Comparison of ENCODE assay signal across 16 cellular contexts in genomic region chr12:52232233-52232915, GRCh38. TPM values are rescaled to one million over a fixed set of nuclear protein-coding genes. Genes with fewer than 3 reads are reported as not detected.
A peak's percentile ranks its signal among the peaks of the same experiment; 100 is the strongest.
DNase-seq lines count a peak whose midpoint lies in the region; ATAC-seq, FAIRE-seq and TF ChIP-seq lines count a peak whose summit lies in the region.
"Had no signal": no experiment of that assay in that cellular context is flagged by ENCODE, and none has a peak within 500 bp of the region (broad histone marks: within the 10 kb centered on the region; RNA-seq: fewer than 3 reads in every experiment).

No MANE protein-coding gene starts in this region.

- H3K9me3 Mint-ChIP-seq in HFFc6 (no peaks in the 10 kb centered on the region), chondrocyte (ENCODE audit: low read depth) (no peaks in the 10 kb centered on the region)
- H3K9me3 Mint-ChIP-seq: activated T-cell treated with anti-CD3 and anti-CD28 coated beads, Interleukin-2, amount 50 U/mL, for 24 hours had no signal

- H3K27ac ChIP-seq in kidney (ENCODE audit: low read depth in 2 of 2, low read length in 2 of 2) (peak overlapping the region; percentile 63 to 75), suprapubic skin (peak overlapping the region; percentile 57)
- H3K27ac ChIP-seq: right lobe of liver, uterus had no signal

- peaks cover 5 to 19% of the 10 kb centered on the region in 2 donors for H3K4me1 ChIP-seq in kidney (ENCODE audit: control insufficient read depth in 1 of 2, insufficient read depth in 1 of 2, low read depth in 1 of 2, low read length in 2 of 2)
- peaks cover 40% of the 10 kb centered on the region for H3K4me1 ChIP-seq in suprapubic skin
- H3K4me1 ChIP-seq: uterus had no signal

- no peaks in the 10 kb centered on the region for H3K36me3 Mint-ChIP-seq in HFFc6 (ENCODE audit: low read depth)
- no peaks in the 10 kb centered on the region for H3K36me3 Mint-ChIP-seq in chondrocyte (ENCODE audit: low read depth)
- H3K36me3 Mint-ChIP-seq: memory B cell had no signal

- H3K9me3 ChIP-seq in kidney (ENCODE audit: control insufficient read depth in 1 of 2, low read length in 2 of 2) = no peaks in the 10 kb centered on the region
- no peaks in the 10 kb centered on the region for H3K9me3 ChIP-seq in suprapubic skin
- H3K9me3 ChIP-seq: right lobe of liver, uterus had no signal

- H3K27me3 ChIP-seq in suprapubic skin = peaks cover 28% of the 10 kb centered on the region
- H3K27me3 ChIP-seq: right lobe of liver had no signal

- TF ChIP-seq CTCF in HFFc6 (IDR thresholded peaks at IDR 0.05) (no peak), chondrocyte (IDR thresholded peaks at IDR 0.05) (no peak), kidney (IDR thresholded peaks at IDR 0.05; ENCODE audit: borderline replicate concordance, extremely low read depth, insufficient read depth) (no peak), suprapubic skin (IDR thresholded peaks at IDR 0.05) (no peak)

- peak overlapping the region; percentile 72 for H3K4me3 Mint-ChIP-seq in HFFc6
- H3K4me3 Mint-ChIP-seq in chondrocyte (ENCODE audit: unreplicated experiment) = peak overlapping the region; percentile 76
- H3K4me3 Mint-ChIP-seq: activated T-cell treated with anti-CD3 and anti-CD28 coated beads, Interleukin-2, amount 50 U/mL, for 24 hours; memory B cell had no signal

- peak overlapping the region in 1 of 2 donors; percentile 22 for H3K9ac ChIP-seq in kidney (ENCODE audit: low read length in 2 of 2)

- no peak for TF ChIP-seq POLR2A in suprapubic skin (IDR thresholded peaks at IDR 0.05)

- intact Hi-C loops in kidney (cut with DNase I) (no loop called here), head of caudate nucleus (cut with DNase I) (no loop called here)

- no peaks in the 10 kb centered on the region for H3K36me3 ChIP-seq in kidney (ENCODE audit: control insufficient read depth in 1 of 2, insufficient read depth in 2 of 2, low read length in 2 of 2)
- H3K36me3 ChIP-seq in suprapubic skin = no peaks in the 10 kb centered on the region
- H3K36me3 ChIP-seq: right lobe of liver, uterus had no signal

- H3K27ac Mint-ChIP-seq in HFFc6 (peak overlapping the region; percentile 97), chondrocyte (ENCODE audit: unreplicated experiment) (peak overlapping the region; percentile 63)
- H3K27ac Mint-ChIP-seq: activated T-cell treated with anti-CD3 and anti-CD28 coated beads, Interleukin-2, amount 50 U/mL, for 24 hours; memory B cell had no signal

- no peak for FAIRE-seq in kidney (lab: Jason Lieb, UNC)

- ATAC-seq in GM18870 (IDR thresholded peaks at IDR 0.05; ENCODE audit: unreplicated experiment) = no peak

- H3K4me3 ChIP-seq in kidney (ENCODE audit: low read length in 2 of 2) = peak overlapping the region; percentile 14 to 34
- H3K4me3 ChIP-seq in suprapubic skin = peak overlapping the region; percentile 38
- H3K4me3 ChIP-seq: right lobe of liver, uterus had no signal

- 56% methylated on average over 17 of the region's 17 CpGs for WGBS in suprapubic skin

- H3K4me1 Mint-ChIP-seq in HFFc6 (ENCODE audit: low read depth) (peaks cover 69% of the 10 kb centered on the region), chondrocyte (ENCODE audit: low read depth) (peaks cover 71% of the 10 kb centered on the region)

- no peak for TF ChIP-seq EP300 in suprapubic skin (IDR thresholded peaks at IDR 0.05)

- H3K27me3 Mint-ChIP-seq in HFFc6 (ENCODE audit: insufficient read depth) (peaks cover 3% of the 10 kb centered on the region), chondrocyte (ENCODE audit: low read depth) (no peaks in the 10 kb centered on the region)

- DNase-seq in HFFc6 = no peak
- DNase-seq in chondrocyte (ENCODE audit: low spot score) = peak; percentile 61
- DNase-seq in kidney = peak; percentile 72
- DNase-seq in suprapubic skin (ENCODE audit: low spot score in 2 of 2) = peak in 1 of 2 donors; percentile 50
- no peak for DNase-seq in UCSD-AML1 (lab: John Stamatoyannopoulos, UW; ENCODE audit: unreplicated experiment)
- DNase-seq in SKM-1 treated with dmso at 0.1 percent for 144 hours (lab: John Stamatoyannopoulos, UW; ENCODE audit: unreplicated experiment) = no peak
- DNase-seq in head of caudate nucleus = no peak
- DNase-seq: activated T-cell treated with anti-CD3 and anti-CD28 coated beads, Interleukin-2, amount 50 U/mL, for 24 hours; DMS153; foreskin fibroblast; NCI-H1436; OCI-M1; right lobe of liver; uterus had no signal

RNA-seq across cellular contexts. Expression of gene KRT7, which starts 0.7 kb away (rescaled TPM):
- total RNA-seq in HFFc6 (2021; fragmentation: NEBNext Ultra II Directional; extraction: Animal tissue kit (Norgen Biotek cat#: 25700)) = 100 to 1,000 TPM in 2 of 6 experiments, 10 to 100 TPM in 4; 62.7 to 379 (median 67.5) TPM
- total RNA-seq in chondrocyte (187 to 277 TPM (median 266 TPM) in 3 replicates), kidney (1,490 TPM), suprapubic skin (100 to 1,000 TPM in 3 of 4 donors, 10 to 100 TPM in 1; 95.8 to 176 (median 123) TPM)
- polyA plus RNA-seq in kidney (ENCODE audit: insufficient read depth, low read depth, low replicate concordance) = 173 TPM

RNA-seq across cellular contexts. Expression of gene KRT80, which starts 40.6 kb away (rescaled TPM):
- total RNA-seq in HFFc6 (2021; fragmentation: NEBNext Ultra II Directional; extraction: Animal tissue kit (Norgen Biotek cat#: 25700)) = 1 to 10 TPM; 2.3 to 3.7 (median 2.8) TPM
- total RNA-seq in chondrocyte (10.7 to 17.0 TPM (median 12.1 TPM) in 3 replicates), kidney (12.3 TPM), suprapubic skin (100 to 1,000 TPM in 3 of 4 donors, 10 to 100 TPM in 1; 78.6 to 293 (median 185) TPM)
- polyA plus RNA-seq in kidney (ENCODE audit: insufficient read depth, low read depth, low replicate concordance) = 1.0 TPM

RNA-seq across cellular contexts. Expression of gene KRT86, which starts 42.1 kb away (rescaled TPM):
- under 1 TPM in 5 of 6 experiments, not detected in 1; 0.15 to 0.26 (median 0.19) TPM for total RNA-seq in HFFc6 (2021; fragmentation: NEBNext Ultra II Directional; extraction: Animal tissue kit (Norgen Biotek cat#: 25700))
- total RNA-seq in chondrocyte = 0.44 to 0.92 TPM (median 0.67 TPM) in 3 replicates
- total RNA-seq in kidney = 1.3 TPM
- polyA plus RNA-seq in kidney (ENCODE audit: insufficient read depth, low read depth, low replicate concordance) = not detected
- 100 to 1,000 TPM in 1 of 4 donors, 10 to 100 TPM in 2, 1 to 10 TPM in 1; 1.0 to 289 (median 37.0) TPM for total RNA-seq in suprapubic skin
- total RNA-seq: right lobe of liver had no signal

RNA-seq across cellular contexts. Expression of gene KRT81, which starts 59.0 kb away (rescaled TPM):
- total RNA-seq in HFFc6 (2021; fragmentation: NEBNext Ultra II Directional; extraction: Animal tissue kit (Norgen Biotek cat#: 25700)) = under 1 TPM; 0.34 to 0.84 (median 0.70) TPM
- total RNA-seq in chondrocyte (1.1 to 2.2 TPM (median 1.3 TPM) in 3 replicates), kidney (not detected), suprapubic skin (100 to 1,000 TPM in 1 of 4 donors, 10 to 100 TPM in 2, under 1 TPM in 1; 0.72 to 346 (median 21.0) TPM)
- not detected for polyA plus RNA-seq in kidney (ENCODE audit: insufficient read depth, low read depth, low replicate concordance)
- total RNA-seq: uterus had no signal

Comparison
In these comparisons a context has a peak if more than half of its experiments do, and no peak if none do; other contexts are left out.
1. DNase-seq: peak in chondrocyte (single experiment) and kidney (single experiment); none in HFFc6 (single experiment), UCSD-AML1 (single experiment), SKM-1 treated with dmso at 0.1 percent for 144 hours (single experiment) and head of caudate nucleus (0 of 42).